In the genomic region with DNA sequence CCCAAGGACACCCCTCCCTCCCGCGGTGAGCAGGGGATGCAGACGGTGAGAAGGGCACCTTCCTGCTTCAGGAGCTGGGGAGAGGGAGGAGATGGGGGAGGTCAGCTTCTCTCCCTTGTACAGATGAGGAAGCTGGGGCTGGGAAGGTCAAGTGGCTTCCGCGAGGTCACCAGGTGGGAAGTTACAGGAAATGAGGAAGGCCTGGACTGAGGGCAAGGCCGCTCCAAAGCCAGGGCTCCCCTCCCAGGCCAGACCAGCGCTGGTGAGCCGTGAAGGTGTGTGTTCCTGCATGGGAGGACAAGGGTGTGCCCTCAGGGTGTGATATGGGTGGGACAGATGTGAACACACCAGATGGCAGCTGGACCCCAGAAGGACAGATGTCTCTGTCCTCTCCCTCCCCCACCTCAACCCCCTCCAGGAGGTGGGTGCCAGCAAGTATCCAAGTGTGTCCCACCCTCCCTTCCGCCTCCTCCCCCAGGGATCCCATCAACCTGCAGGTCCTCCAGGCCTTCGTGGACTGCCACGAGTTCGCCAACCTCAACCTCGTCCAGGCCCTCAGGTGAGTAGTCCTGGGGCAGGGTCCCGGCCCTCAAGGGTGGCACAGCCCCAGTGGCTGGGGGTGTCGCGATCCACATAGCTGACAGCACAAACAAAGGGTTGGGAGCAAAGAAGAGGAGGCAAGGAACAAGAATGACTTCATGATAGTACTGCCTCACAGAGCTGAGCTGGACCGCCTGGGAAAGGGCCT, we compare ENCODE assay signal across 17 cellular contexts. TPM values are rescaled to one million over a fixed set of nuclear protein-coding genes. Genes with fewer than 3 reads are reported as not detected.
DNase-seq lines count a peak whose midpoint lies in the region; ATAC-seq and TF ChIP-seq lines count a peak whose summit lies in the region.
"Had no signal": no experiment of that assay in that cellular context is flagged by ENCODE, and none has a peak within 500 bp of the region (broad histone marks: within the 10 kb centered on the region; RNA-seq: fewer than 3 reads in every experiment).

No MANE protein-coding gene starts in this region.

- CTCF ChIA-PET in activated B cell treated with CpG ODN at 0.5 μM for 24 hours (lab: Charles Lee): interaction anchor here (0.9 to 3.0 kb wide), 3 partner anchors 18 to 268 kb away, joined by 3 to 10 read pairs (median 4); no protein-coding TSS in a partner anchor
- CTCF ChIA-PET in MCF 10A (lab: Yijun Ruan, JAX): interaction anchor here (1.1 kb wide), 2 partner anchors 18 to 157 kb away, joined by 3 to 4 read pairs; no protein-coding TSS in a partner anchor

- TF ChIP-seq POLR2A in transverse colon (IDR thresholded peaks at IDR 0.05): no peak

- H3K9me3 Mint-ChIP-seq in activated B cell treated with CpG ODN at 0.5 μM for 24 hours (no peaks in the 10 kb centered on the region), endodermal cell (no peaks in the 10 kb centered on the region), MCF 10A (ENCODE audit: unreplicated experiment) (no peaks in the 10 kb centered on the region)

- H3K9ac ChIP-seq in endodermal cell (ENCODE audit: extremely low read depth, low read length, poor library complexity, severe bottlenecking): no peak overlapping the region

- H3K4me3 ChIP-seq in endodermal cell (ENCODE audit: low read length) (no peak overlapping the region), transverse colon (no peak overlapping the region)
- H3K4me3 ChIP-seq: sigmoid colon, uterus had no signal

- H3K36me3 ChIP-seq in endodermal cell (ENCODE audit: control insufficient read depth, insufficient read depth, low read length) (no peaks in the 10 kb centered on the region), transverse colon (no peaks in the 10 kb centered on the region)
- H3K36me3 ChIP-seq: sigmoid colon, uterus had no signal

- in situ Hi-C loops in transverse colon (cut with MboI; ENCODE audit: low pct_ligation_motif_present in 1 of 4, low pct_unique_long_range_greater_than_20kb in 1 of 4, low sequenced_read_pairs in 3 of 4): no loop called here

- H3K27me3 ChIP-seq in endodermal cell (ENCODE audit: control insufficient read depth, insufficient read depth, low read length, poor library complexity, severe bottlenecking) (no peaks in the 10 kb centered on the region), transverse colon (no peaks in the 10 kb centered on the region)
- H3K27me3 ChIP-seq: uterus had no signal

- TF ChIP-seq CTCF in activated B cell treated with CpG ODN at 0.5 μM for 24 hours (IDR thresholded peaks at IDR 0.05): no peak
- TF ChIP-seq CTCF in endodermal cell (conservative IDR thresholded peaks at IDR 0.05): no peak
- no peak for TF ChIP-seq CTCF in transverse colon (IDR thresholded peaks at IDR 0.05)
- no peak for TF ChIP-seq CTCF in MCF 10A (IDR thresholded peaks at IDR 0.05; ENCODE audit: unreplicated experiment)

- H3K27me3 Mint-ChIP-seq in activated B cell treated with CpG ODN at 0.5 μM for 24 hours (no peaks in the 10 kb centered on the region), endodermal cell (ENCODE audit: insufficient read depth) (no peaks in the 10 kb centered on the region), MCF 10A (ENCODE audit: insufficient read depth, unreplicated experiment) (no peaks in the 10 kb centered on the region)

- peak; percentile 80 for DNase-seq in Right ventricle myocardium inferior (ENCODE audit: missing footprints)
- no peak for DNase-seq in left cardiac atrium
- no peak for DNase-seq in activated B cell treated with CpG ODN at 0.5 μM for 24 hours
- no peak for DNase-seq in endodermal cell
- DNase-seq in transverse colon: peak; percentile 21
- DNase-seq in MCF 10A (ENCODE audit: unreplicated experiment): no peak
- no peak for DNase-seq in NCI-H524 treated with DMSO at 0.1 percent for 48 hours (lab: John Stamatoyannopoulos, UW)
- DNase-seq in stimulated activated CD4-positive, alpha-beta T cell treated with anti-CD3 and anti-CD28 coated beads, Interleukin-4, amount 100 ng/mL, for 24 hours: no peak
- DNase-seq: DMS79 treated with DMSO at 0.1 percent for 48 hours; foreskin melanocyte; GOT3; mammary epithelial cell; NCI-H1048; sigmoid colon; stimulated activated CD4-positive, alpha-beta T cell treated with anti-CD3 and anti-CD28 coated beads, Interleukin-4, amount 100 ng/mL, for 4 hours; uterus had no signal

- WGBS in endodermal cell (ENCODE audit: insufficient coverage in 1 of 2, insufficient read length in 1 of 2), 2 experiments: 92 to 95% methylated on average over 10 to 17 of the region's 17 CpGs
- WGBS in transverse colon (ENCODE audit: low coverage in 1 of 2), 2 donors: 75 to 100% methylated on average over 1 to 17 of the region's 17 CpGs

- no peak for TF ChIP-seq EP300 in transverse colon (IDR thresholded peaks at IDR 0.05; ENCODE audit: low read depth)

- no peak for ATAC-seq in Right ventricle myocardium inferior
- no peak for ATAC-seq in left cardiac atrium
- ATAC-seq in activated B cell treated with CpG ODN at 0.5 μM for 24 hours (ENCODE audit: low read depth): no peak

- peaks cover 60% of the 10 kb centered on the region for H3K4me1 Mint-ChIP-seq in activated B cell treated with CpG ODN at 0.5 μM for 24 hours
- H3K4me1 Mint-ChIP-seq in endodermal cell: peaks cover 3% of the 10 kb centered on the region
- peaks cover 10% of the 10 kb centered on the region for H3K4me1 Mint-ChIP-seq in MCF 10A (ENCODE audit: insufficient read depth, unreplicated experiment)

- BruUV-seq in MCF 10A (replicated peaks; lab: Mats Ljungman, UMichigan): no TSS peak

- POLR2A ChIA-PET in activated B cell treated with CpG ODN at 0.5 μM for 24 hours (lab: Charles Lee) (interaction anchor here (0.7 to 2.2 kb wide), 5 partner anchors 11 to 236 kb away, joined by 3 to 9 read pairs (median 4); a partner anchor contains a TSS), MCF 10A (lab: Yijun Ruan, JAX) (no interaction called here)

- H3K4me3 Mint-ChIP-seq in activated B cell treated with CpG ODN at 0.5 μM for 24 hours: no peak overlapping the region
- no peak overlapping the region for H3K4me3 Mint-ChIP-seq in endodermal cell
- no peak overlapping the region for H3K4me3 Mint-ChIP-seq in MCF 10A (ENCODE audit: unreplicated experiment)

- H3K27ac ChIP-seq in endodermal cell (ENCODE audit: low read depth, low read length) (no peak overlapping the region), transverse colon (no peak overlapping the region)
- H3K27ac ChIP-seq: sigmoid colon, uterus had no signal

- intact Hi-C loops in Right ventricle myocardium inferior (cut with DNase I): no loop called here
- intact Hi-C loops in left cardiac atrium (cut with DNase I): no loop called here
- intact Hi-C loops in activated B cell treated with CpG ODN at 0.5 μM for 24 hours (cut with micrococcal nuclease): no loop called here
- intact Hi-C loops in transverse colon (cut with DNase I; ENCODE audit: low total_unique reads): no loop called here
- intact Hi-C loops in MCF 10A (cut with micrococcal nuclease): no loop called here

- H3K9me3 ChIP-seq in endodermal cell (ENCODE audit: control insufficient read depth, low read length) (no peaks in the 10 kb centered on the region), transverse colon (no peaks in the 10 kb centered on the region)
- H3K9me3 ChIP-seq: sigmoid colon, uterus had no signal

- peak overlapping the region; percentile 50 for H3K27ac Mint-ChIP-seq in activated B cell treated with CpG ODN at 0.5 μM for 24 hours
- peak overlapping the region; percentile 64 for H3K27ac Mint-ChIP-seq in endodermal cell
- no peak overlapping the region for H3K27ac Mint-ChIP-seq in MCF 10A (ENCODE audit: low read depth, unreplicated experiment)

- no peaks in the 10 kb centered on the region for H3K4me1 ChIP-seq in endodermal cell (ENCODE audit: control insufficient read depth, insufficient read depth, low read length)
- peaks cover 0 to 3% (median 0%) of the 10 kb centered on the region in 4 donors for H3K4me1 ChIP-seq in transverse colon
- H3K4me1 ChIP-seq: sigmoid colon, uterus had no signal

- H3K36me3 Mint-ChIP-seq in activated B cell treated with CpG ODN at 0.5 μM for 24 hours (ENCODE audit: low read depth) (peaks cover 78% of the 10 kb centered on the region), endodermal cell (ENCODE audit: low read depth) (no peaks in the 10 kb centered on the region), MCF 10A (ENCODE audit: insufficient read depth, unreplicated experiment) (no peaks in the 10 kb centered on the region)

RNA-seq across cellular contexts. Expression of a gene that starts 16.6 kb away (rescaled TPM):
- total RNA-seq in Right ventricle myocardium inferior: 7.5 TPM
- 10 to 100 TPM; 12.7 to 15.3 TPM for total RNA-seq in left cardiac atrium
- 37.2 and 40.3 TPM in 2 replicates for total RNA-seq in activated B cell treated with CpG ODN at 0.5 μM for 24 hours
- not detected for total RNA-seq in endodermal cell
- polyA plus RNA-seq in endodermal cell (2013, experiment 1 of 2): not detected
- not detected for polyA plus RNA-seq in endodermal cell (2013, experiment 2 of 2)
- total RNA-seq in transverse colon: 10 to 100 TPM in 2 of 4 donors, 1 to 10 TPM in 2; 1.4 to 26.9 (median 10.6) TPM
- total RNA-seq in MCF 10A (2022): 0.22 TPM in 1 of 2 replicates, not detected in the other
- total RNA-seq: endothelial cell of umbilical vein had no signal

RNA-seq across cellular contexts. Expression of a gene that starts 54.9 kb away (rescaled TPM):
- total RNA-seq in Right ventricle myocardium inferior (6.9 TPM), left cardiac atrium (10 to 100 TPM in 1 of 2 donors, 1 to 10 TPM in 1; 6.4 to 12.5 TPM), activated B cell treated with CpG ODN at 0.5 μM for 24 hours (518 and 557 TPM in 2 replicates), endodermal cell (1 to 10 TPM; 4.5 to 5.6 TPM), transverse colon (10 to 100 TPM in 3 of 4 donors, 1 to 10 TPM in 1; 5.2 to 36.3 (median 24.0) TPM), MCF 10A (2022) (42.4 and 52.6 TPM in 2 replicates)
- polyA plus RNA-seq in endodermal cell (2013, experiment 1 of 2): 2.0 TPM
- polyA plus RNA-seq in endodermal cell (2013, experiment 2 of 2): 1.8 TPM

Comparison
In these comparisons a context has a peak if more than half of its experiments do, and no peak if none do; other contexts are left out.
1. DNase-seq: peak in Right ventricle myocardium inferior (single experiment) and transverse colon (single experiment); none in left cardiac atrium (single experiment), activated B cell treated with CpG ODN at 0.5 μM for 24 hours (single experiment), endodermal cell (single experiment), MCF 10A (single experiment), NCI-H524 treated with DMSO at 0.1 percent for 48 hours (single experiment) and stimulated activated CD4-positive, alpha-beta T cell treated with anti-CD3 and anti-CD28 coated beads, Interleukin-4, amount 100 ng/mL, for 24 hours (single experiment).